In genomic region chr13:105962080-105962479, GRCh38 we compare ENCODE assay signal across 9 cellular contexts.
"Had no signal": no experiment of that assay in that cellular context is flagged by ENCODE, and none has a peak within 500 bp of the region (broad histone marks: within the 10 kb centered on the region; RNA-seq: fewer than 3 reads in every experiment).

No MANE protein-coding gene starts in this region.

- ATAC-seq: HCT116, K562 had no signal

- H3K4me3 ChIP-seq: GM23248, HAP-1, K562 had no signal

- DNase-seq: GM23248, GOT3, H7, HFFc6, IMR-90, KG1 had no signal
